8 cellular contexts compared by ENCODE assay signal in genomic region chr18:61893304-61893970, GRCh38. TPM values are rescaled to one million over a fixed set of nuclear protein-coding genes. Genes with fewer than 3 reads are reported as not detected.
DNase-seq lines count a peak whose midpoint lies in the region; ATAC-seq and TF ChIP-seq lines count a peak whose summit lies in the region.

No MANE protein-coding gene starts in this region.

- H3K9ac ChIP-seq in BLaER1: peak overlapping the region; percentile 75

- H3K36me3 ChIP-seq in BLaER1 (no peaks in the 10 kb centered on the region), left lung (no peaks in the 10 kb centered on the region)

- peak overlapping the region; percentile 98 for H3K4me2 ChIP-seq in BLaER1

- intact Hi-C loops in left lung (cut with DNase I): loop anchor here in 1 of 2 donors (10.0 kb wide), 2 partner anchors 149 to 269 kb away; no protein-coding TSS in a partner anchor

- H3K27me3 ChIP-seq in BLaER1 (peaks cover 25% of the 10 kb centered on the region), left lung (peaks cover 0 to 69% of the 10 kb centered on the region in 2 donors)

- H3K4me3 ChIP-seq in BLaER1 (peak overlapping the region; percentile 89), choroid plexus epithelial cell (ENCODE audit: low read depth, low read length) (peak overlapping the region; percentile 79), left lung (peak overlapping the region; percentile 64 to 73)

- DNase-seq in choroid plexus epithelial cell (ENCODE audit: low read depth) (peak; percentile 55), left lung (peak; percentile 35 to 79), COLO829 (ENCODE audit: low spot score) (no peak)
- peak; percentile 8 to 15 for DNase-seq in stimulated activated CD8-positive, alpha-beta memory T cell treated with anti-CD3 and anti-CD28 coated beads, Interleukin-15, amount 100 ng/mL, for 4 hours (ENCODE audit: low read depth in 2 of 2)

- 0 out of 2 replicates have a peak, but pooled peaks cover 7% of the 10 kb centered on the region for H4K20me1 ChIP-seq in BLaER1

- TF ChIP-seq CTCF in VCaP (conservative IDR thresholded peaks at IDR 0.05): no peak
- no peak for TF ChIP-seq CTCF in choroid plexus epithelial cell (conservative IDR thresholded peaks at IDR 0.05; ENCODE audit: low read depth, low read length)
- TF ChIP-seq CTCF in left lung (IDR thresholded peaks at IDR 0.05): no peak

- H3K27ac ChIP-seq in BLaER1: no peak overlapping the region
- peak overlapping the region; percentile 66 for H3K27ac ChIP-seq in VCaP
- H3K27ac ChIP-seq in left lung: peak overlapping the region; percentile 65 to 69

- peaks cover 19% of the 10 kb centered on the region for H3K4me1 ChIP-seq in BLaER1
- peaks cover 8 to 32% of the 10 kb centered on the region in 2 donors for H3K4me1 ChIP-seq in left lung

- peak; percentile 26 for ATAC-seq in GM19438 (IDR thresholded peaks at IDR 0.05; ENCODE audit: low read depth, unreplicated experiment)
- peak; percentile 19 for ATAC-seq in HG03571 (IDR thresholded peaks at IDR 0.05; ENCODE audit: unreplicated experiment)
- peak; percentile 49 for ATAC-seq in left lung

- no peaks in the 10 kb centered on the region for H3K9me3 ChIP-seq in BLaER1
- H3K9me3 ChIP-seq in left lung: no peaks in the 10 kb centered on the region

RNA-seq across cellular contexts. Expression of gene RNF152, which starts 0.6 kb away (rescaled TPM):
- 10 to 100 TPM; 11.0 to 15.5 TPM for total RNA-seq in left lung
